In the genomic region with DNA sequence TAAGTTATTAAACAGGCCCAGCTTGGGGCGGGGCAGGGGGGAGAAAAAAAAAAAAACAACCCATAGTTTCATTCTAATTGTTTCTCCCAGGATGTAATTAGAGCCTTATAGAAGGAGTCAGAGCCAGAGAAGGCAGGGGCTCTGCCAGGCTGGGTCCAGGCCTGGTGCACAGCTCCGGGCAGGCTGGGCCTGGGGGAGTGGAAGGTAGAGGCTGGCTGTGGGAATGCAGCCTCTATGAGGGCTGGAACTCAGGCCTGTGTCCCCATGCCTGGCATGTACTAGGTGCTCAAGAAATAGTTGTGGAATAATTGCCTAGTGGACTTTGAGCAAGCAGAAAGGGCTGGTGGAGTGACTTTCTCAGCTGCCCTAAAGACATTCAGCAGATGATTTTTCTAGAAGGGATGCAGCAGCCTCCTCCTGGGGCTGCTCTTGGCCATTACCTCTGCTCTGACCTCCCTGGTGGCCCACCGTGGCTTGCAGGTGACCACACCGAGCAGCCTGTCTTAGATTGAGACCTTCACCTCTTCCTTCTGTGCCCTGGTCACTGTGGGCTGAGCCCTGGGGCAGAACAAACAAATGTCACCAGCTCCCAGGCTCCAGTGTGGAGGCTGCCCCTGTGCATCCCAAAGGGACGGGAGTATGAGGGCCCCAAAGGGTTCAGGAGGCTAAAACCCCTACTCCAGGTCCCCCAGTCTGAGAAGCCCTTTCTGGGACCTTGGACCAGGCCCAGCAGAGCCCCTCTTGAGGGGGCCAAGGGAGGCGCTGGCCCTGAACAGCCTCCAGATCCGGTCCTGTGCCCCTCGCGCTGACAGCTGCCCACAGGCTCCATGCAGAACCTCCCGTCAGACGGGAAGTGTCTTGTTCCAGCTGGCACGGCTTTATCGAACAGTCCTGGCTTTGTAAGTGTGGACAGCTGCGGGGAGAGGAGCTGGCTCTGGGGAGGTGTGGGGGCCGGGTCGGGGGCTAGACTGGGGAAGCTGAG, we compare ENCODE assay signal across 12 cellular contexts. TPM values are rescaled to one million over a fixed set of nuclear protein-coding genes. Genes with fewer than 3 reads are reported as not detected.
A peak's percentile ranks its signal among the peaks of the same experiment; 100 is the strongest.
DNase-seq lines count a peak whose midpoint lies in the region; ATAC-seq and TF ChIP-seq lines count a peak whose summit lies in the region.
"Had no signal": no experiment of that assay in that cellular context is flagged by ENCODE, and none has a peak within 500 bp of the region (broad histone marks: within the 10 kb centered on the region; RNA-seq: fewer than 3 reads in every experiment).

No MANE protein-coding gene starts in this region.

- 17 to 23% (median 20%) methylated on average over 13 to 16 of the region's 16 CpGs for WGBS in heart left ventricle, 4 donors
- WGBS in trophoblast cell (ENCODE audit: extremely low coverage, insufficient coverage, insufficient read length), result no CpG with 5 or more reads among the region's 16 CpGs

- no peak overlapping the region for H3K18ac ChIP-seq in trophoblast cell (ENCODE audit: low read length)

- no peak overlapping the region for H3K4me2 ChIP-seq in trophoblast cell (ENCODE audit: low read length)
- H3K4me2 ChIP-seq: KMS-11 had no signal

- no peak for TF ChIP-seq POLR2A in heart left ventricle (IDR thresholded peaks at IDR 0.05)

- H3K4me1 ChIP-seq in SJCRH30 (peaks cover 55% of the 10 kb centered on the region), heart left ventricle (peaks cover 3 to 44% (median 19%) of the 10 kb centered on the region in 12 donors), trophoblast cell (ENCODE audit: control insufficient read depth in 1 of 2, insufficient read depth in 2 of 2, low read length in 2 of 2) (no peaks in the 10 kb centered on the region)

- H3K9ac ChIP-seq in trophoblast cell (ENCODE audit: low read length), result peak overlapping the region; percentile 5
- H3K9ac ChIP-seq: KMS-11 had no signal

- peak; percentile 12 for DNase-seq in NCI-H1105 (lab: John Stamatoyannopoulos, UW)
- no peak for DNase-seq in NCI-H1105 treated with DMSO at 0.1 percent for 48 hours (lab: John Stamatoyannopoulos, UW)
- peak; percentile 89 to 92 for DNase-seq in SJCRH30
- peak; percentile 65 to 84 (median 78) for DNase-seq in heart left ventricle
- DNase-seq in trophoblast cell, result peak in 1 of 2 donors; percentile 27
- no peak for DNase-seq in stimulated activated CD4-positive, alpha-beta T cell treated with anti-CD3 and anti-CD28 coated beads, Interleukin-1b, Interleukin-23, amount 100 ng/mL, for 48 hours
- DNase-seq in NCI-H1417 treated with DMSO at 0.1 percent for 48 hours (lab: John Stamatoyannopoulos, UW), result no peak
- DNase-seq: NCI-H2171 treated with DMSO at 0.1 percent for 48 hours had no signal

- no peaks in the 10 kb centered on the region for H3K79me2 ChIP-seq in trophoblast cell (ENCODE audit: control insufficient read depth, insufficient read depth, low read length, poor library complexity)

- peak; percentile 73 to 89 (median 88) for ATAC-seq in heart left ventricle
- no peak for ATAC-seq in HG02763 (IDR thresholded peaks at IDR 0.05; ENCODE audit: unreplicated experiment)

- H3K4me3 ChIP-seq in SJCRH30, result no peak overlapping the region
- H3K4me3 ChIP-seq in heart left ventricle, result no peak overlapping the region
- H3K4me3 ChIP-seq in trophoblast cell (ENCODE audit: low read depth, low read length), result no peak overlapping the region
- H3K4me3 ChIP-seq: tibial artery had no signal

- H3K27ac ChIP-seq in SJCRH30, result peak overlapping the region; percentile 97
- H3K27ac ChIP-seq in heart left ventricle, result peak overlapping the region in 4 of 12 donors; percentile 2 to 71 (median 43)
- no peak overlapping the region for H3K27ac ChIP-seq in trophoblast cell (ENCODE audit: low read depth, low read length)
- H3K27ac ChIP-seq: KMS-11, tibial artery had no signal

- no peak overlapping the region for H2AK5ac ChIP-seq in trophoblast cell (ENCODE audit: low read length)

- TF ChIP-seq CTCF in heart left ventricle (IDR thresholded peaks at IDR 0.05), result no peak

- no peak overlapping the region for H2AFZ ChIP-seq in trophoblast cell (ENCODE audit: insufficient read depth, low read length, poor library complexity)

- H2BK120ac ChIP-seq in trophoblast cell (ENCODE audit: insufficient read depth, low read length, poor library complexity), result no peak overlapping the region

- no peak overlapping the region for H2BK5ac ChIP-seq in trophoblast cell (ENCODE audit: low read depth, low read length, poor library complexity)

- no peak overlapping the region for H4K12ac ChIP-seq in trophoblast cell (ENCODE audit: low read depth, low read length)

- H3K79me1 ChIP-seq in trophoblast cell (ENCODE audit: low read length), result no peaks in the 10 kb centered on the region

- no peaks in the 10 kb centered on the region for H3K27me3 ChIP-seq in SJCRH30
- no peaks in the 10 kb centered on the region for H3K27me3 ChIP-seq in heart left ventricle
- no peaks in the 10 kb centered on the region for H3K27me3 ChIP-seq in trophoblast cell (ENCODE audit: insufficient read depth, low read length)
- H3K27me3 ChIP-seq: tibial artery had no signal

- H3K9me3 ChIP-seq in SJCRH30 (replicated peaks) (no peaks in the 10 kb centered on the region), heart left ventricle (peaks cover 0 to 15% (median 4%) of the 10 kb centered on the region in 12 donors), trophoblast cell (ENCODE audit: insufficient read depth, low read depth, low read length) (peaks cover 2% of the 10 kb centered on the region)
- H3K9me3 ChIP-seq: tibial artery had no signal

- H2BK12ac ChIP-seq in trophoblast cell (ENCODE audit: low read length), result no peak overlapping the region

- no peak overlapping the region for H3K4ac ChIP-seq in trophoblast cell (ENCODE audit: low read depth, low read length)

- no peak overlapping the region for H4K8ac ChIP-seq in trophoblast cell (ENCODE audit: low read depth, low read length)

- H3K36me3 ChIP-seq in SJCRH30 (no peaks in the 10 kb centered on the region), heart left ventricle (no peaks in the 10 kb centered on the region), trophoblast cell (ENCODE audit: control insufficient read depth in 1 of 2, insufficient read depth in 2 of 2, low read length in 2 of 2) (no peaks in the 10 kb centered on the region)
- H3K36me3 ChIP-seq: tibial artery had no signal

- no peak overlapping the region for H3K14ac ChIP-seq in trophoblast cell (ENCODE audit: low read length)

- H4K91ac ChIP-seq in trophoblast cell (ENCODE audit: low read depth, low read length), result no peak overlapping the region

- H3K23ac ChIP-seq in trophoblast cell (ENCODE audit: low read length), result no peak overlapping the region

- intact Hi-C loops in heart left ventricle (cut with DNase I), result no loop called here

RNA-seq across cellular contexts. Expression of a gene that starts 18.8 kb away (rescaled TPM):
- total RNA-seq in SJCRH30 (2014; rRNA removed; shearing (Covaris generic)), result 2.9 and 6.7 TPM in 2 replicates
- under 1 TPM in 2 of 9 donors, not detected in 7; 0.37 to 0.88 TPM for total RNA-seq in heart left ventricle
- polyA plus RNA-seq in heart left ventricle, result under 1 TPM; 0.08 TPM
- polyA plus RNA-seq in trophoblast cell (2013), result 0.05 and 0.11 TPM in 2 replicates
- total RNA-seq: skeletal muscle tissue had no signal

Comparison
In these comparisons a context has a peak if more than half of its experiments do, and no peak if none do; other contexts are left out.
1. DNase-seq: peak in NCI-H1105 (single experiment), SJCRH30 (2 of 2) and heart left ventricle (5 of 5); none in NCI-H1105 treated with DMSO at 0.1 percent for 48 hours (single experiment), stimulated activated CD4-positive, alpha-beta T cell treated with anti-CD3 and anti-CD28 coated beads, Interleukin-1b, Interleukin-23, amount 100 ng/mL, for 48 hours (single experiment) and NCI-H1417 treated with DMSO at 0.1 percent for 48 hours (single experiment).